ENCODE assay signal across 30 cellular contexts in the genomic region with DNA sequence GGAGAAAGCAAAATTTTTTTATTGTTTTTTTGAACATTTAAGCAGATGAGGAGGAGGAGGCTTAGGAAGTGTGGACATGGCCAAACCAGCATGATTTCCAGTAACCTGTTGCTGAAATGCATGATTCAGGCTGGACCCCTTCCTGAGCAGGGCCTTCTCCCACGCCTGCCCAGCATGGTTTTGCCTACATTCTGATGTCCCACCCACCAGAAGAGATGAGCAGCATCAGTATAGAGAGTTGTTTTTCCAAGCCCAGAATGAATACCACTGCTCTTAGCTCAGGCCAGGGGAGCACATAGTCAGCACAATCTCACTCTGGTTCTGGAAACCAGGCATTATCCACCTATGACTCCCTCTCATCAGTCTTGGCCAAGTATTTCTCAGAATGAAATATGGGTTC.
"Had no signal": no experiment of that assay in that cellular context is flagged by ENCODE, and none has a peak within 500 bp of the region (broad histone marks: within the 10 kb centered on the region; RNA-seq: fewer than 3 reads in every experiment).

No MANE protein-coding gene starts in this region.

- H3K9me3 Mint-ChIP-seq: activated CD4-positive, alpha-beta T cell treated with anti-CD3 and anti-CD28 coated beads, Interleukin-2, amount 10 ng/mL, durations not matched to agents 7 days and 5 days; activated CD8-positive, alpha-beta T cell treated with anti-CD3 and anti-CD28 coated beads for 36 hours; brain; effector memory CD8-positive, alpha-beta T cell; T-helper 2 cell treated with Interferon-gamma antibody and Interleukin-4, amounts not matched to agents 5 μg/mL and 100 μg/mL, for 36 hours; WTC11 had no signal

- DNase-seq: activated CD4-positive, alpha-beta T cell treated with anti-CD3 and anti-CD28 coated beads for 1 hour; activated CD4-positive, alpha-beta T cell treated with anti-CD3 and anti-CD28 coated beads for 4 hours; activated CD4-positive, alpha-beta T cell treated with anti-CD3 and anti-CD28 coated beads, Interleukin-2, amount 10 ng/mL, durations not matched to agents 7 days and 5 days; activated CD4-positive, alpha-beta T cell treated with anti-CD3 and anti-CD28 coated beads, Interleukin-2, amount 50 U/mL, for 48 hours; activated CD8-positive, alpha-beta memory T cell treated with anti-CD3 and anti-CD28 coated beads for 24 hours; activated CD8-positive, alpha-beta T cell treated with anti-CD3 and anti-CD28 coated beads for 36 hours; activated gamma-delta T cell treated with Interleukin-2 at 50 U/mL for 16 hours; activated naive CD4-positive, alpha-beta T cell treated with anti-CD3 and anti-CD28 coated beads, Interleukin-2, amount 50 U/mL, for 16 hours; activated naive CD4-positive, alpha-beta T cell treated with Interleukin-2 at 50 U/mL for 16 hours; activated T-cell treated with anti-CD3 and anti-CD28 coated beads, Interleukin-2, amount 50 U/mL, for 48 hours; amygdala; aorta; central memory CD4-positive, alpha-beta T cell; cerebellar nuclear complex; cortex of kidney; dermis blood vessel endothelial cell; effector CD4-positive, alpha-beta T cell; effector memory CD8-positive, alpha-beta T cell; erythroblast; head of caudate nucleus; T-helper 1 cell; T-helper 17 cell; T1000 had no signal

- H3K36me3 Mint-ChIP-seq: activated naive CD8-positive, alpha-beta T cell; brain; WTC11 had no signal

- ATAC-seq: activated CD8-positive, alpha-beta T cell treated with anti-CD3 and anti-CD28 coated beads for 36 hours; effector memory CD8-positive, alpha-beta T cell; T-helper 17 cell; WTC11 had no signal

- H3K27me3 Mint-ChIP-seq: activated CD4-positive, alpha-beta T cell treated with anti-CD3 and anti-CD28 coated beads, Interleukin-2, amount 10 ng/mL, durations not matched to agents 7 days and 5 days; activated CD8-positive, alpha-beta T cell treated with anti-CD3 and anti-CD28 coated beads for 36 hours; brain; effector memory CD8-positive, alpha-beta T cell had no signal

- H3K4me3 ChIP-seq: breast epithelium, cardiac muscle cell, esophagus muscularis mucosa had no signal

- H3K27ac Mint-ChIP-seq: activated CD4-positive, alpha-beta T cell treated with anti-CD3 and anti-CD28 coated beads, Interleukin-2, amount 10 ng/mL, durations not matched to agents 7 days and 5 days; activated CD8-positive, alpha-beta T cell treated with anti-CD3 and anti-CD28 coated beads for 36 hours; activated naive CD8-positive, alpha-beta T cell; brain; effector memory CD8-positive, alpha-beta T cell; T-helper 17 cell; T-helper 2 cell treated with Interferon-gamma antibody and Interleukin-4, amounts not matched to agents 5 μg/mL and 100 μg/mL, for 36 hours; WTC11 had no signal

- H3K4me3 Mint-ChIP-seq: activated CD4-positive, alpha-beta T cell treated with anti-CD3 and anti-CD28 coated beads, Interleukin-2, amount 10 ng/mL, durations not matched to agents 7 days and 5 days; activated CD8-positive, alpha-beta T cell treated with anti-CD3 and anti-CD28 coated beads for 36 hours; activated naive CD8-positive, alpha-beta T cell; brain; effector memory CD8-positive, alpha-beta T cell; T-helper 17 cell; T-helper 2 cell treated with Interferon-gamma antibody and Interleukin-4, amounts not matched to agents 5 μg/mL and 100 μg/mL, for 36 hours; WTC11 had no signal

- H3K4me1 Mint-ChIP-seq: activated CD4-positive, alpha-beta T cell treated with anti-CD3 and anti-CD28 coated beads, Interleukin-2, amount 10 ng/mL, durations not matched to agents 7 days and 5 days; brain; T-helper 17 cell; WTC11 had no signal
